15 cellular contexts compared by ENCODE assay signal in genomic region chr6:31412506-31412905, GRCh38.
DNase-seq lines count a peak whose midpoint lies in the region; ATAC-seq lines count a peak whose summit lies in the region.
"Had no signal": no experiment of that assay in that cellular context is flagged by ENCODE, and none has a peak within 500 bp of the region (broad histone marks: within the 10 kb centered on the region; RNA-seq: fewer than 3 reads in every experiment).

No MANE protein-coding gene starts in this region.

- H3K27ac Mint-ChIP-seq in T-helper 2 cell treated with Interferon-gamma antibody and Interleukin-4, amounts not matched to agents 5 μg/mL and 100 μg/mL, for 36 hours = peak overlapping the region; percentile 31
- peak overlapping the region; percentile 34 for H3K27ac Mint-ChIP-seq in activated naive CD8-positive, alpha-beta T cell
- no peak overlapping the region for H3K27ac Mint-ChIP-seq in activated naive CD8-positive, alpha-beta T cell treated with anti-CD3 and anti-CD28 coated beads, Interleukin-2, amount 50 U/mL, for 24 hours
- peak overlapping the region; percentile 26 for H3K27ac Mint-ChIP-seq in stimulated activated effector memory CD8-positive, alpha-beta T cell treated with anti-CD3 and anti-CD28 coated beads, Interleukin-12 subunit alpha, Interleukin-12 subunit beta, amount 100 ng/mL, for 72 hours
- H3K27ac Mint-ChIP-seq: B cell; CD8-positive, alpha-beta T cell had no signal

- H3K27me3 Mint-ChIP-seq in T-helper 2 cell treated with Interferon-gamma antibody and Interleukin-4, amounts not matched to agents 5 μg/mL and 100 μg/mL, for 36 hours (ENCODE audit: low read depth) = peaks cover 3% of the 10 kb centered on the region
- H3K27me3 Mint-ChIP-seq in activated naive CD8-positive, alpha-beta T cell = no peaks in the 10 kb centered on the region
- no peaks in the 10 kb centered on the region for H3K27me3 Mint-ChIP-seq in activated naive CD8-positive, alpha-beta T cell treated with anti-CD3 and anti-CD28 coated beads, Interleukin-2, amount 50 U/mL, for 24 hours
- H3K27me3 Mint-ChIP-seq: B cell; CD4-positive, alpha-beta T cell had no signal

- H3K4me1 Mint-ChIP-seq in T-helper 2 cell treated with Interferon-gamma antibody and Interleukin-4, amounts not matched to agents 5 μg/mL and 100 μg/mL, for 36 hours (ENCODE audit: low read depth) = peaks cover 7% of the 10 kb centered on the region
- H3K4me1 Mint-ChIP-seq in activated naive CD8-positive, alpha-beta T cell (ENCODE audit: low read depth) = peaks cover 14% of the 10 kb centered on the region
- peaks cover 22% of the 10 kb centered on the region for H3K4me1 Mint-ChIP-seq in activated naive CD8-positive, alpha-beta T cell treated with anti-CD3 and anti-CD28 coated beads, Interleukin-2, amount 50 U/mL, for 24 hours
- H3K4me1 Mint-ChIP-seq in stimulated activated effector memory CD8-positive, alpha-beta T cell treated with anti-CD3 and anti-CD28 coated beads, Interleukin-12 subunit alpha, Interleukin-12 subunit beta, amount 100 ng/mL, for 72 hours = peaks cover 38% of the 10 kb centered on the region

- peaks cover 5% of the 10 kb centered on the region for H3K9me3 Mint-ChIP-seq in T-helper 2 cell treated with Interferon-gamma antibody and Interleukin-4, amounts not matched to agents 5 μg/mL and 100 μg/mL, for 36 hours
- H3K9me3 Mint-ChIP-seq in activated naive CD8-positive, alpha-beta T cell (ENCODE audit: low read depth) = no peaks in the 10 kb centered on the region
- H3K9me3 Mint-ChIP-seq in activated naive CD8-positive, alpha-beta T cell treated with anti-CD3 and anti-CD28 coated beads, Interleukin-2, amount 50 U/mL, for 24 hours = peaks cover 3% of the 10 kb centered on the region
- H3K9me3 Mint-ChIP-seq in stimulated activated effector memory CD8-positive, alpha-beta T cell treated with anti-CD3 and anti-CD28 coated beads, Interleukin-12 subunit alpha, Interleukin-12 subunit beta, amount 100 ng/mL, for 72 hours = peaks cover 3% of the 10 kb centered on the region
- H3K9me3 Mint-ChIP-seq: CD4-positive, alpha-beta T cell had no signal

- no peak for DNase-seq in T-helper 2 cell treated with Interferon-gamma antibody and Interleukin-4, amounts not matched to agents 5 μg/mL and 100 μg/mL, for 36 hours (ENCODE audit: low spot score)
- DNase-seq in T-helper 2 cell (no peak), NCI-H82 (lab: John Stamatoyannopoulos, UW) (no peak)
- DNase-seq in activated naive CD8-positive, alpha-beta T cell treated with anti-CD3 and anti-CD28 coated beads, Interleukin-2, amount 50 U/mL, for 24 hours = no peak
- no peak for DNase-seq in stimulated activated effector memory CD8-positive, alpha-beta T cell treated with anti-CD3 and anti-CD28 coated beads, Interleukin-12 subunit alpha, Interleukin-12 subunit beta, amount 100 ng/mL, for 72 hours (ENCODE audit: low spot score in 2 of 2)
- DNase-seq: AML-193; Caco-2; Calu3; CD4-positive, alpha-beta T cell; CD8-positive, alpha-beta T cell; DMS79 treated with DMSO at 0.1 percent for 48 hours; GF-D8 had no signal

- H3K36me3 Mint-ChIP-seq in T-helper 2 cell treated with Interferon-gamma antibody and Interleukin-4, amounts not matched to agents 5 μg/mL and 100 μg/mL, for 36 hours (ENCODE audit: low read depth) = peaks cover 36% of the 10 kb centered on the region
- peaks cover 7% of the 10 kb centered on the region for H3K36me3 Mint-ChIP-seq in activated naive CD8-positive, alpha-beta T cell
- H3K36me3 Mint-ChIP-seq in activated naive CD8-positive, alpha-beta T cell treated with anti-CD3 and anti-CD28 coated beads, Interleukin-2, amount 50 U/mL, for 24 hours (ENCODE audit: low read depth) = peaks cover 24% of the 10 kb centered on the region
- peaks cover 79% of the 10 kb centered on the region for H3K36me3 Mint-ChIP-seq in stimulated activated effector memory CD8-positive, alpha-beta T cell treated with anti-CD3 and anti-CD28 coated beads, Interleukin-12 subunit alpha, Interleukin-12 subunit beta, amount 100 ng/mL, for 72 hours

- H3K4me3 Mint-ChIP-seq in T-helper 2 cell treated with Interferon-gamma antibody and Interleukin-4, amounts not matched to agents 5 μg/mL and 100 μg/mL, for 36 hours = no peak overlapping the region
- no peak overlapping the region for H3K4me3 Mint-ChIP-seq in activated naive CD8-positive, alpha-beta T cell
- no peak overlapping the region for H3K4me3 Mint-ChIP-seq in activated naive CD8-positive, alpha-beta T cell treated with anti-CD3 and anti-CD28 coated beads, Interleukin-2, amount 50 U/mL, for 24 hours
- H3K4me3 Mint-ChIP-seq in stimulated activated effector memory CD8-positive, alpha-beta T cell treated with anti-CD3 and anti-CD28 coated beads, Interleukin-12 subunit alpha, Interleukin-12 subunit beta, amount 100 ng/mL, for 72 hours = no peak overlapping the region
- H3K4me3 Mint-ChIP-seq: B cell; CD4-positive, alpha-beta T cell; CD8-positive, alpha-beta T cell had no signal

- no peak for ATAC-seq in activated naive CD8-positive, alpha-beta T cell treated with anti-CD3 and anti-CD28 coated beads, Interleukin-2, amount 50 U/mL, for 24 hours
- ATAC-seq in stimulated activated effector memory CD8-positive, alpha-beta T cell treated with anti-CD3 and anti-CD28 coated beads, Interleukin-12 subunit alpha, Interleukin-12 subunit beta, amount 100 ng/mL, for 72 hours = no peak
- ATAC-seq: A549; CD8-positive, alpha-beta T cell had no signal
